Comparison of ENCODE assay signal across 15 cellular contexts in genomic region chr15:20358066-20358780, GRCh38.
A peak's percentile ranks its signal among the peaks of the same experiment; 100 is the strongest.
DNase-seq lines count a peak whose midpoint lies in the region; ATAC-seq, FAIRE-seq and TF ChIP-seq lines count a peak whose summit lies in the region.
"Had no signal": no experiment of that assay in that cellular context is flagged by ENCODE, and none has a peak within 500 bp of the region (broad histone marks: within the 10 kb centered on the region; RNA-seq: fewer than 3 reads in every experiment).

No MANE protein-coding gene starts in this region.

- peaks cover 8% of the 10 kb centered on the region for H3K36me3 Mint-ChIP-seq in neural progenitor cell

- peaks cover 0 to 25% (median 4%) of the 10 kb centered on the region in 3 donors for H3K27me3 ChIP-seq in stomach
- no peaks in the 10 kb centered on the region for H3K27me3 ChIP-seq in neural progenitor cell
- H3K27me3 ChIP-seq: adrenal gland had no signal

- H4K20me1 ChIP-seq in neural progenitor cell (ENCODE audit: low read depth): no peaks in the 10 kb centered on the region

- TF ChIP-seq POLR2A in stomach (IDR thresholded peaks at IDR 0.05): no peak

- H2AFZ ChIP-seq in neural progenitor cell (replicated peaks): no peak overlapping the region

- no peaks in the 10 kb centered on the region for H3K79me2 ChIP-seq in neural progenitor cell (ENCODE audit: low read depth)

- H3K4me3 ChIP-seq in kidney (ENCODE audit: low read length in 2 of 2): no peak overlapping the region
- H3K4me3 ChIP-seq in stomach: no peak overlapping the region
- no peak overlapping the region for H3K4me3 ChIP-seq in neural progenitor cell
- H3K4me3 ChIP-seq: adrenal gland, thoracic aorta had no signal

- WGBS in stomach, 5 donors: 86 to 90% (median 87%) methylated on average over 26 to 28 of the region's 28 CpGs

- no peak for ATAC-seq in HG03460 (IDR thresholded peaks at IDR 0.05; ENCODE audit: unreplicated experiment)
- ATAC-seq: T-helper 17 cell had no signal

- intact Hi-C loops in kidney (cut with DNase I): no loop called here
- intact Hi-C loops in stomach (cut with DNase I; ENCODE audit: low total_unique reads): no loop called here

- peak; percentile 21 for DNase-seq in activated T-cell treated with anti-CD3 and anti-CD28 coated beads, Interleukin-2, amount 50 U/mL, for 1 hour
- DNase-seq in activated T-cell treated with anti-CD3 and anti-CD28 coated beads for 4 hours: no peak
- peak; percentile 59 for DNase-seq in activated CD8-positive, alpha-beta memory T cell treated with anti-CD3 and anti-CD28 coated beads, Interleukin-2, amount 50 U/mL, for 48 hours
- DNase-seq in kidney: peak; percentile 86
- peak; percentile 25 for DNase-seq in stomach
- no peak for DNase-seq in neural progenitor cell (ENCODE audit: low spot score)
- DNase-seq in COLO668 (lab: John Stamatoyannopoulos, UW; ENCODE audit: unreplicated experiment): no peak
- DNase-seq: NCI-H526, T-helper 17 cell had no signal

- no peaks in the 10 kb centered on the region for H3K9me3 ChIP-seq in kidney (ENCODE audit: control insufficient read depth in 1 of 2, low read length in 2 of 2)
- H3K9me3 ChIP-seq in stomach: peaks cover 0 to 7% (median 1%) of the 10 kb centered on the region in 4 donors
- peaks cover 80% of the 10 kb centered on the region for H3K9me3 ChIP-seq in neural progenitor cell (ENCODE audit: low read depth)
- H3K9me3 ChIP-seq: adrenal gland, thoracic aorta had no signal

- peaks cover 11% of the 10 kb centered on the region for H3K27me3 Mint-ChIP-seq in neural progenitor cell (ENCODE audit: insufficient read depth, low read depth)
- H3K27me3 Mint-ChIP-seq: dendritic cell treated with granulocyte-macrophage colony-stimulating factor and Interleukin-4, amounts not matched to agents 40 ng/mL and 50 ng/mL, for 4 days had no signal

- no peak overlapping the region for H3K4me2 ChIP-seq in neural progenitor cell
- H3K4me2 ChIP-seq: KMS-11 had no signal

- H3K36me3 ChIP-seq in kidney (ENCODE audit: control insufficient read depth in 1 of 2, insufficient read depth in 2 of 2, low read length in 2 of 2) (no peaks in the 10 kb centered on the region), stomach (no peaks in the 10 kb centered on the region), neural progenitor cell (peaks cover 4% of the 10 kb centered on the region)
- H3K36me3 ChIP-seq: adrenal gland, thoracic aorta had no signal

- no peak for FAIRE-seq in kidney (lab: Jason Lieb, UNC)
- FAIRE-seq: D721Med had no signal

- no peak for TF ChIP-seq CTCF in kidney (IDR thresholded peaks at IDR 0.05; ENCODE audit: borderline replicate concordance, extremely low read depth, insufficient read depth)
- TF ChIP-seq CTCF in stomach (IDR thresholded peaks at IDR 0.05): no peak
- TF ChIP-seq CTCF in neural progenitor cell (IDR thresholded peaks at IDR 0.05): no peak

- no peak for TF ChIP-seq EP300 in stomach (IDR thresholded peaks at IDR 0.05)

- H3K4me3 Mint-ChIP-seq in neural progenitor cell: no peak overlapping the region
- H3K4me3 Mint-ChIP-seq: dendritic cell treated with granulocyte-macrophage colony-stimulating factor and Interleukin-4, amounts not matched to agents 40 ng/mL and 50 ng/mL, for 4 days; T-helper 17 cell had no signal

- H3K4me1 Mint-ChIP-seq in neural progenitor cell: no peaks in the 10 kb centered on the region

- H3K27ac Mint-ChIP-seq in neural progenitor cell: no peak overlapping the region
- H3K27ac Mint-ChIP-seq: dendritic cell treated with granulocyte-macrophage colony-stimulating factor and Interleukin-4, amounts not matched to agents 40 ng/mL and 50 ng/mL, for 4 days had no signal

- no peak overlapping the region for H3K27ac ChIP-seq in kidney (ENCODE audit: low read depth in 2 of 2, low read length in 2 of 2)
- no peak overlapping the region for H3K27ac ChIP-seq in stomach
- no peak overlapping the region for H3K27ac ChIP-seq in neural progenitor cell
- H3K27ac ChIP-seq: adrenal gland, KMS-11, thoracic aorta had no signal

- no peak overlapping the region for H3K9ac ChIP-seq in kidney (ENCODE audit: low read length in 2 of 2)
- H3K9ac ChIP-seq in neural progenitor cell: no peak overlapping the region
- H3K9ac ChIP-seq: KMS-11 had no signal

- peaks cover 4% of the 10 kb centered on the region for H3K9me3 Mint-ChIP-seq in neural progenitor cell
- H3K9me3 Mint-ChIP-seq: dendritic cell treated with granulocyte-macrophage colony-stimulating factor and Interleukin-4, amounts not matched to agents 40 ng/mL and 50 ng/mL, for 4 days had no signal

- H3K4me1 ChIP-seq in kidney (ENCODE audit: control insufficient read depth in 1 of 2, insufficient read depth in 1 of 2, low read depth in 1 of 2, low read length in 2 of 2): peaks cover 0 to 6% of the 10 kb centered on the region in 2 donors
- peaks cover 0 to 4% (median 0%) of the 10 kb centered on the region in 4 donors for H3K4me1 ChIP-seq in stomach
- H3K4me1 ChIP-seq in neural progenitor cell: no peaks in the 10 kb centered on the region
- H3K4me1 ChIP-seq: adrenal gland had no signal

- no peaks in the 10 kb centered on the region for H3F3A ChIP-seq in neural progenitor cell (ENCODE audit: low read depth)

Comparison
In these comparisons a context has a peak if more than half of its experiments do, and no peak if none do; other contexts are left out.
1. DNase-seq: peak in activated T-cell treated with anti-CD3 and anti-CD28 coated beads, Interleukin-2, amount 50 U/mL, for 1 hour (single experiment), activated CD8-positive, alpha-beta memory T cell treated with anti-CD3 and anti-CD28 coated beads, Interleukin-2, amount 50 U/mL, for 48 hours (single experiment), kidney (single experiment) and stomach (single experiment); none in activated T-cell treated with anti-CD3 and anti-CD28 coated beads for 4 hours (single experiment), neural progenitor cell (single experiment) and COLO668 (single experiment).